8 cellular contexts compared by ENCODE assay signal in the genomic region with DNA sequence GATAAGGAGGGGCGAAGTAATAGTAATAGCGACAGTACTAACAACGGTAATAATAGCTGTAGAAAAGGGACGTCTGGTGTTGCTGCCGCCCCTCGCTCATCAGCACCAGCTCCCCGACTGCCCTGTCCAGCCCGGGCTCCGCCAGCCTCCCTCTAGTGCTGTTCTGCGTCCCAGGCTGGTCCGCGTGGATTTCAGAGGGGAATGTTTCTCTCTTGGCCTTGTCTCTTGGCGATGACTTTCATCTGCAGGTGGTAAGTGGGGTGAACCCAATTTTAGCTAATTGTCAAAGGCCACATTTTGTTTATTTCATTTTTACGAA. TPM values are rescaled to one million over a fixed set of nuclear protein-coding genes. Genes with fewer than 3 reads are reported as not detected.
DNase-seq lines count a peak whose midpoint lies in the region; ATAC-seq and TF ChIP-seq lines count a peak whose summit lies in the region.

No MANE protein-coding gene starts in this region.

- intact Hi-C loops in activated naive CD4-positive, alpha-beta T cell treated with anti-CD3 and anti-CD28 coated beads for 36 hours (cut with micrococcal nuclease) = no loop called here

- H3K27me3 ChIP-seq in MG63 (peaks cover 66% of the 10 kb centered on the region), muscle layer of duodenum (ENCODE audit: low read depth, low read length) (no peaks in the 10 kb centered on the region)

- ATAC-seq in GM18858 (IDR thresholded peaks at IDR 0.05; ENCODE audit: unreplicated experiment) = peak; percentile 2

- no peak overlapping the region for H3K4me3 Mint-ChIP-seq in activated naive CD4-positive, alpha-beta T cell treated with anti-CD3 and anti-CD28 coated beads for 36 hours

- H3K36me3 Mint-ChIP-seq in activated naive CD4-positive, alpha-beta T cell treated with anti-CD3 and anti-CD28 coated beads for 36 hours (ENCODE audit: low read depth) = no peaks in the 10 kb centered on the region

- H3K27me3 Mint-ChIP-seq in activated naive CD4-positive, alpha-beta T cell treated with anti-CD3 and anti-CD28 coated beads for 36 hours (ENCODE audit: low read depth) = peaks cover 53% of the 10 kb centered on the region

- H3K36me3 ChIP-seq in MG63 (no peaks in the 10 kb centered on the region), muscle layer of duodenum (ENCODE audit: control insufficient read depth in 1 of 2, insufficient read depth in 2 of 2, low read length in 2 of 2) (no peaks in the 10 kb centered on the region)

- peaks cover 7% of the 10 kb centered on the region for H3K4me1 Mint-ChIP-seq in activated naive CD4-positive, alpha-beta T cell treated with anti-CD3 and anti-CD28 coated beads for 36 hours (ENCODE audit: low read depth)

- H3K4me3 ChIP-seq in MG63 = peak overlapping the region; percentile 48
- peak overlapping the region; percentile 28 for H3K4me3 ChIP-seq in epithelial cell of esophagus (ENCODE audit: low read length)
- H3K4me3 ChIP-seq in muscle layer of duodenum (ENCODE audit: low read depth in 1 of 2, low read length in 2 of 2) = peak overlapping the region; percentile 54 to 78

- CTCF ChIA-PET in GM10248 (lab: Yijun Ruan, JAX) = interaction anchor here (0.8 to 1.2 kb wide), 2 partner anchors 10 to 15 kb away, joined by 3 to 4 read pairs; no protein-coding TSS in a partner anchor
- CTCF ChIA-PET in activated naive CD4-positive, alpha-beta T cell treated with anti-CD3 and anti-CD28 coated beads for 36 hours (lab: Charles Lee) = no interaction called here

- H3K9me3 ChIP-seq in MG63 = no peaks in the 10 kb centered on the region
- H3K9me3 ChIP-seq in muscle layer of duodenum (ENCODE audit: control insufficient read depth in 1 of 2, low read length in 2 of 2) = no peaks in the 10 kb centered on the region

- H3K4me1 ChIP-seq in muscle layer of duodenum (ENCODE audit: control insufficient read depth in 1 of 2, insufficient read depth in 2 of 2, low read length in 2 of 2) = peaks cover 0 to 12% of the 10 kb centered on the region in 2 donors

- TF ChIP-seq CTCF in epithelial cell of esophagus (IDR thresholded peaks at IDR 0.05; ENCODE audit: insufficient read depth, low read depth, low read length, missing control alignments) (no peak), GM10248 (IDR thresholded peaks at IDR 0.05; ENCODE audit: control extremely low read depth, extremely low read depth, low read depth, missing control alignments) (no peak)

- H3K9me3 Mint-ChIP-seq in activated naive CD4-positive, alpha-beta T cell treated with anti-CD3 and anti-CD28 coated beads for 36 hours = no peaks in the 10 kb centered on the region

- DNase-seq in MG63 (peak; percentile 36), epithelial cell of esophagus (ENCODE audit: low read depth) (peak; percentile 15), GOT3 (lab: John Stamatoyannopoulos, UW) (no peak), GM10248 (ENCODE audit: extremely low spot score) (no peak), amniotic stem cell (lab: John Stamatoyannopoulos, UW) (no peak)
- DNase-seq in activated naive CD4-positive, alpha-beta T cell treated with anti-CD3 and anti-CD28 coated beads for 36 hours = no peak

- peak overlapping the region; percentile 3 for H3K27ac ChIP-seq in muscle layer of duodenum (ENCODE audit: low read length)

- POLR2A ChIA-PET in GM10248 (lab: Yijun Ruan, JAX) = no interaction called here

- H3K27ac Mint-ChIP-seq in activated naive CD4-positive, alpha-beta T cell treated with anti-CD3 and anti-CD28 coated beads for 36 hours = no peak overlapping the region

RNA-seq across cellular contexts. Expression of gene SNCAIP, which starts 0.6 kb away (rescaled TPM):
- not detected in 2 replicates for total RNA-seq in MG63 (2014; rRNA removed; shearing (Covaris generic); ENCODE audit: low replicate concordance)
- not detected for total RNA-seq in activated naive CD4-positive, alpha-beta T cell treated with anti-CD3 and anti-CD28 coated beads for 36 hours

Comparison
In these comparisons a context has a peak if more than half of its experiments do, and no peak if none do; other contexts are left out.
1. DNase-seq: peak in MG63 (single experiment) and epithelial cell of esophagus (single experiment); none in GOT3 (single experiment), GM10248 (single experiment), amniotic stem cell (single experiment) and activated naive CD4-positive, alpha-beta T cell treated with anti-CD3 and anti-CD28 coated beads for 36 hours (single experiment).
2. Peak in every context shown above with its lines, with median percentiles within 50 percentile points of each other: H3K4me3 ChIP-seq.